In genomic region chr3:182917134-182917533, GRCh38 we compare ENCODE assay signal across 27 cellular contexts.
"Had no signal": no experiment of that assay in that cellular context is flagged by ENCODE, and none has a peak within 500 bp of the region (broad histone marks: within the 10 kb centered on the region; RNA-seq: fewer than 3 reads in every experiment).

No MANE protein-coding gene starts in this region.

- H3K27me3 Mint-ChIP-seq: naive B cell; natural killer cell treated with Interleukin-12 subunit alpha and Interleukin-12 subunit beta and Interleukin-15 and Interleukin-18, amount 100 ng/mL, for 72 hours; progenitor cell of endocrine pancreas; stimulated activated naive B cell treated with anti-CD40 and anti-IgM and Interleukin-4, amounts not matched to agents 10 μg/mL and 1 μg/mL and 100 μg/mL, for 72 hours; stimulated activated naive CD8-positive, alpha-beta T cell treated with anti-CD3 and anti-CD28 coated beads, Interleukin-15, Interleukin-2, amounts not matched to agents 100 ng/mL and 50 ng/mL, for 24 hours had no signal

- H3K4me3 Mint-ChIP-seq: naive B cell; natural killer cell treated with Interleukin-12 subunit alpha and Interleukin-12 subunit beta and Interleukin-15 and Interleukin-18, amount 100 ng/mL, for 72 hours; neural crest cell; stimulated activated naive B cell treated with anti-CD40 and anti-IgM and Interleukin-4, amounts not matched to agents 10 μg/mL and 1 μg/mL and 100 μg/mL, for 72 hours; stimulated activated naive CD8-positive, alpha-beta T cell treated with anti-CD3 and anti-CD28 coated beads, Interleukin-15, Interleukin-2, amounts not matched to agents 100 ng/mL and 50 ng/mL, for 24 hours had no signal

- H3K4me1 ChIP-seq: gastroesophageal sphincter, lower lobe of right lung, tibial nerve had no signal

- H3K27ac ChIP-seq: gastroesophageal sphincter, heart left ventricle, hepatocyte, left ventricle myocardium inferior, lower lobe of right lung, neutrophil, parathyroid adenoma, skin epidermis, spleen, thoracic aorta, tibial nerve, upper lobe of left lung had no signal

- ATAC-seq: esophagus mucosa; gastroesophageal sphincter; left colon; lower lobe of right lung; natural killer cell treated with Interleukin-12 subunit alpha and Interleukin-12 subunit beta and Interleukin-15 and Interleukin-18, amount 100 ng/mL, for 72 hours; sciatic nerve; stimulated activated naive B cell treated with anti-CD40 and anti-IgM and Interleukin-4, amounts not matched to agents 10 μg/mL and 1 μg/mL and 100 μg/mL, for 72 hours had no signal

- H3K9ac ChIP-seq: parathyroid adenoma had no signal

- H3K9me3 Mint-ChIP-seq: naive B cell; natural killer cell treated with Interleukin-12 subunit alpha and Interleukin-12 subunit beta and Interleukin-15 and Interleukin-18, amount 100 ng/mL, for 72 hours; neural crest cell; stimulated activated naive B cell treated with anti-CD40 and anti-IgM and Interleukin-4, amounts not matched to agents 10 μg/mL and 1 μg/mL and 100 μg/mL, for 72 hours; stimulated activated naive CD8-positive, alpha-beta T cell treated with anti-CD3 and anti-CD28 coated beads, Interleukin-15, Interleukin-2, amounts not matched to agents 100 ng/mL and 50 ng/mL, for 24 hours had no signal

- FAIRE-seq: kidney, urothelium cell line had no signal

- H3K79me2 ChIP-seq: hepatocyte, parathyroid adenoma had no signal

- H3K27me3 ChIP-seq: dorsolateral prefrontal cortex, gastroesophageal sphincter, heart left ventricle, hepatocyte, neutrophil, spleen, tibial nerve, upper lobe of left lung had no signal

- H2AFZ ChIP-seq: hepatocyte, parathyroid adenoma had no signal

- DNase-seq: dorsolateral prefrontal cortex; effector CD4-positive, alpha-beta T cell; foreskin fibroblast; heart left ventricle; kidney; left colon; left ventricle myocardium inferior; lower lobe of right lung; naive B cell; spleen; stimulated activated CD4-positive, alpha-beta T cell treated with anti-CD3 and anti-CD28 coated beads, Interleukin-2, amount 100 ng/mL, for 48 hours; stimulated activated naive B cell treated with anti-CD40 and anti-IgM and Interleukin-4, amounts not matched to agents 10 μg/mL and 1 μg/mL and 100 μg/mL, for 72 hours; upper lobe of left lung had no signal

- H3K27ac Mint-ChIP-seq: natural killer cell treated with Interleukin-12 subunit alpha and Interleukin-12 subunit beta and Interleukin-15 and Interleukin-18, amount 100 ng/mL, for 72 hours; progenitor cell of endocrine pancreas; stimulated activated naive B cell treated with anti-CD40 and anti-IgM and Interleukin-4, amounts not matched to agents 10 μg/mL and 1 μg/mL and 100 μg/mL, for 72 hours; stimulated activated naive CD8-positive, alpha-beta T cell treated with anti-CD3 and anti-CD28 coated beads, Interleukin-15, Interleukin-2, amounts not matched to agents 100 ng/mL and 50 ng/mL, for 24 hours had no signal

- H3K4me3 ChIP-seq: dorsolateral prefrontal cortex, gastroesophageal sphincter, heart left ventricle, hepatocyte, left ventricle myocardium inferior, lower lobe of right lung, skin epidermis, spleen, thoracic aorta, tibial nerve, upper lobe of left lung had no signal

- H3K4me2 ChIP-seq: hepatocyte had no signal

- H3K9me3 ChIP-seq: gastroesophageal sphincter, heart left ventricle, left ventricle myocardium inferior, lower lobe of right lung, neutrophil, spleen, thoracic aorta, tibial nerve, upper lobe of left lung had no signal
